17 cellular contexts compared by ENCODE assay signal in genomic region chr9:121305269-121305994, GRCh38. TPM values are rescaled to one million over a fixed set of nuclear protein-coding genes. Genes with fewer than 3 reads are reported as not detected.
DNase-seq lines count a peak whose midpoint lies in the region; ATAC-seq and TF ChIP-seq lines count a peak whose summit lies in the region.
"Had no signal": no experiment of that assay in that cellular context is flagged by ENCODE, and none has a peak within 500 bp of the region (broad histone marks: within the 10 kb centered on the region; RNA-seq: fewer than 3 reads in every experiment).

No MANE protein-coding gene starts in this region.

- H3K27me3 Mint-ChIP-seq in natural killer cell treated with Interleukin-12 subunit alpha and Interleukin-12 subunit beta and Interleukin-15 and Interleukin-18, amount 100 ng/mL, for 72 hours: peaks cover 0 to 2% of the 10 kb centered on the region in 2 donors
- H3K27me3 Mint-ChIP-seq: dendritic cell treated with granulocyte-macrophage colony-stimulating factor and Interleukin-4, amounts not matched to agents 40 ng/mL and 50 ng/mL, for 4 days had no signal

- WGBS in esophagus squamous epithelium, 2 donors: 46 to 69% methylated on average over 1 to 13 of the region's 13 CpGs

- peaks cover 0 to 26% of the 10 kb centered on the region in 2 experiments; a peak in 1 of 3 replicates for H3K36me3 ChIP-seq in HEK293 (ENCODE audit: control insufficient read depth in 2 of 2, insufficient read depth in 1 of 2, low read length in 2 of 2)
- H3K36me3 ChIP-seq in esophagus squamous epithelium: peaks cover 3 to 88% (median 18%) of the 10 kb centered on the region in 3 donors
- H3K36me3 ChIP-seq in WERI-Rb-1: no peaks in the 10 kb centered on the region

- H3K9me3 ChIP-seq in HEK293 (ENCODE audit: control insufficient read depth, insufficient read depth, low read depth, low read length): no peaks in the 10 kb centered on the region
- no peaks in the 10 kb centered on the region for H3K9me3 ChIP-seq in esophagus squamous epithelium
- no peaks in the 10 kb centered on the region for H3K9me3 ChIP-seq in WERI-Rb-1 (ENCODE audit: severe bottlenecking)

- peaks cover 3 to 4% of the 10 kb centered on the region in 2 donors for H3K4me1 Mint-ChIP-seq in natural killer cell treated with Interleukin-12 subunit alpha and Interleukin-12 subunit beta and Interleukin-15 and Interleukin-18, amount 100 ng/mL, for 72 hours (ENCODE audit: low read depth in 2 of 2)

- DNase-seq in esophagus squamous epithelium (lab: John Stamatoyannopoulos, UW) (no peak), medulla oblongata (ENCODE audit: extremely low spot score) (peak; percentile 44), substantia nigra (lab: John Stamatoyannopoulos, UW) (peak in 14 of 49 donors; percentile 16 to 54 (median 32)), WERI-Rb-1 (no peak), NCI-H748 (lab: John Stamatoyannopoulos, UW; ENCODE audit: unreplicated experiment) (no peak), T1000 (lab: John Stamatoyannopoulos, UW) (no peak)
- no peak for DNase-seq in natural killer cell treated with Interleukin-12 subunit alpha and Interleukin-12 subunit beta and Interleukin-15 and Interleukin-18, amount 100 ng/mL, for 72 hours (ENCODE audit: low spot score)
- DNase-seq: activated CD8-positive, alpha-beta memory T cell treated with anti-CD3 and anti-CD28 coated beads, Interleukin-2, amount 50 U/mL, for 48 hours; H7; NCI-H1417; NCI-H510A treated with DMSO at 0.1 percent for 48 hours; PC-3; stimulated activated CD4-positive, alpha-beta T cell treated with anti-CD3 and anti-CD28 coated beads, Interleukin-4, amount 100 ng/mL, for 1 hour; SW 1271 had no signal

- no peak overlapping the region for H3K4me3 ChIP-seq in HEK293 (ENCODE audit: low read depth, low read length)
- H3K4me3 ChIP-seq in esophagus squamous epithelium: peak overlapping the region in 3 of 4 donors; percentile 9 to 82 (median 79)
- H3K4me3 ChIP-seq in WERI-Rb-1 (ENCODE audit: low read depth, low read length): no peak overlapping the region

- no peak overlapping the region for H3K4me3 Mint-ChIP-seq in natural killer cell treated with Interleukin-12 subunit alpha and Interleukin-12 subunit beta and Interleukin-15 and Interleukin-18, amount 100 ng/mL, for 72 hours
- H3K4me3 Mint-ChIP-seq: dendritic cell treated with granulocyte-macrophage colony-stimulating factor and Interleukin-4, amounts not matched to agents 40 ng/mL and 50 ng/mL, for 4 days had no signal

- H3K27me3 ChIP-seq in esophagus squamous epithelium (no peaks in the 10 kb centered on the region), WERI-Rb-1 (ENCODE audit: insufficient read depth, low read depth, severe bottlenecking) (no peaks in the 10 kb centered on the region)

- H3K36me3 Mint-ChIP-seq in natural killer cell treated with Interleukin-12 subunit alpha and Interleukin-12 subunit beta and Interleukin-15 and Interleukin-18, amount 100 ng/mL, for 72 hours: no peaks in the 10 kb centered on the region

- H3K4me1 ChIP-seq in HEK293 (ENCODE audit: control insufficient read depth, insufficient read depth, low read length): no peaks in the 10 kb centered on the region
- H3K4me1 ChIP-seq in esophagus squamous epithelium: peaks cover 31 to 88% (median 48%) of the 10 kb centered on the region in 3 donors

- intact Hi-C loops in esophagus squamous epithelium (cut with DNase I): loop anchor here (10.0 kb wide), 1 partner anchor 91 kb away; no protein-coding TSS in a partner anchor

- H3K27ac ChIP-seq in HEK293 (ENCODE audit: extremely low read depth, low read depth, low read length) (no peak overlapping the region), esophagus squamous epithelium (peak overlapping the region; percentile 10 to 95 (median 89)), substantia nigra (ENCODE audit: low read depth, low read length, poor library complexity, severe bottlenecking) (peak overlapping the region; percentile 80), WERI-Rb-1 (no peak overlapping the region)
- H3K27ac ChIP-seq: KMS-11 had no signal

- ATAC-seq in natural killer cell treated with Interleukin-12 subunit alpha and Interleukin-12 subunit beta and Interleukin-15 and Interleukin-18, amount 100 ng/mL, for 72 hours: no peak
- ATAC-seq: PC-3 had no signal

- no peak for TF ChIP-seq CTCF in HEK293 (tag by site-specific recombination; IDR thresholded peaks at IDR 0.05)
- TF ChIP-seq CTCF in esophagus squamous epithelium (IDR thresholded peaks at IDR 0.05): no peak
- TF ChIP-seq CTCF in WERI-Rb-1 (IDR thresholded peaks at IDR 0.05; ENCODE audit: low read depth, low read length): no peak

- POLR2A ChIA-PET in HEK293 (lab: Yijun Ruan, JAX): no interaction called here

- no peak overlapping the region for H3K27ac Mint-ChIP-seq in natural killer cell treated with Interleukin-12 subunit alpha and Interleukin-12 subunit beta and Interleukin-15 and Interleukin-18, amount 100 ng/mL, for 72 hours
- H3K27ac Mint-ChIP-seq: dendritic cell treated with granulocyte-macrophage colony-stimulating factor and Interleukin-4, amounts not matched to agents 40 ng/mL and 50 ng/mL, for 4 days had no signal

- TF ChIP-seq POLR2A in esophagus squamous epithelium (IDR thresholded peaks at IDR 0.05): no peak

- CTCF ChIA-PET in HEK293 (lab: Yijun Ruan, JAX): interaction anchor here (0.9 to 4.5 kb wide), 6 partner anchors 11 to 92 kb away, joined by 3 to 27 read pairs (median 5); no protein-coding TSS in a partner anchor

- no peaks in the 10 kb centered on the region for H3K9me3 Mint-ChIP-seq in natural killer cell treated with Interleukin-12 subunit alpha and Interleukin-12 subunit beta and Interleukin-15 and Interleukin-18, amount 100 ng/mL, for 72 hours
- H3K9me3 Mint-ChIP-seq: dendritic cell treated with granulocyte-macrophage colony-stimulating factor and Interleukin-4, amounts not matched to agents 40 ng/mL and 50 ng/mL, for 4 days had no signal

TF ChIP-seq in HEK293, 187 proteins besides CTCF, POLR2A, EP300 and RAD21:
- TF ChIP-seq ZNF174 (tag by site-specific recombination; IDR thresholded peaks at IDR 0.05) (no peak), ZNF768 (tag by site-specific recombination; IDR thresholded peaks at IDR 0.05) (peak; percentile 49; the same call in 1 of the 2 replicates)
TF ChIP-seq in HEK293: peak in this region for 1.

RNA-seq across cellular contexts. Expression of gene GSN, which starts 37.5 kb away (rescaled TPM):
- total RNA-seq in esophagus squamous epithelium: 1,000 to 10,000 TPM in 2 of 4 donors, 100 to 1,000 TPM in 2; 287 to 1,151 (median 926) TPM
- total RNA-seq in natural killer cell treated with Interleukin-12 subunit alpha and Interleukin-12 subunit beta and Interleukin-15 and Interleukin-18, amount 100 ng/mL, for 72 hours: 10 to 100 TPM in 1 of 2 donors, 1 to 10 TPM in 1; 9.4 to 40.9 TPM

Comparison
In these comparisons a context has a peak if more than half of its experiments do, and no peak if none do; other contexts are left out.
1. H3K27ac ChIP-seq: peak in esophagus squamous epithelium (4 of 4) and substantia nigra (single experiment); none in HEK293 (single experiment) and WERI-Rb-1 (single experiment).
2. H3K4me3 ChIP-seq: peak in esophagus squamous epithelium (3 of 4); none in HEK293 (single experiment) and WERI-Rb-1 (single experiment).
3. RNA of gene GSN, which starts 37.5 kb away (total RNA-seq): 287 to 1,151 TPM in esophagus squamous epithelium; 9.4 to 40.9 TPM in natural killer cell treated with Interleukin-12 subunit alpha and Interleukin-12 subunit beta and Interleukin-15 and Interleukin-18, amount 100 ng/mL, for 72 hours; every median in the first group is over 4 times any median in the second.